Comparison of ENCODE assay signal across 2 cellular contexts in the genomic region with DNA sequence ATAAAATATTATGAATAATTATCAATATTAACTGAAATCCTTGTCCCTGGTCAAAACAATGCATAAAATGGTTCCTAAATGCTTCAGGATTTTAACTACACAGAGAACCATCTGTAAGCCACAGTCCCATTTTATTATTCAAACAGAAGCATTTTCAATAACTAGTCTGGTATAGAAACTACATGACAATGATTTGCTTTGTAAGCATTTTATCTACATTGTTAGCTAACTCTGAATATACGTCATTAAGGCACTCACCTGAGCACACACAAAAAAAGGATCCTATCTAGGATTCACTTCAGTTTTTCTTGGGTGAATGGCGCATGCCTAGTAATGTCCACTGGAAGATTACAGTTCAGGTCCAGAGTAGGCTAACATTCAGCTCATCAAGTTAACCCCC.
TF ChIP-seq lines count a peak whose summit lies in the region.

No MANE protein-coding gene starts in this region.

TF ChIP-seq in HepG2, 621 proteins besides CTCF, POLR2A, EP300 and RAD21:
- TF ChIP-seq MAFF (IDR thresholded peaks at IDR 0.05; ENCODE audit: low read depth, low read length) (peak; percentile 78), MAFK (conservative IDR thresholded peaks at IDR 0.05 in 1 of 2, IDR thresholded peaks at IDR 0.05 in 1 of 2; ENCODE audit: low read length in 2 of 2) (peak; percentile 50 to 80; a peak in 3 of 4 replicates)
- TF ChIP-seq, protein P1, sequence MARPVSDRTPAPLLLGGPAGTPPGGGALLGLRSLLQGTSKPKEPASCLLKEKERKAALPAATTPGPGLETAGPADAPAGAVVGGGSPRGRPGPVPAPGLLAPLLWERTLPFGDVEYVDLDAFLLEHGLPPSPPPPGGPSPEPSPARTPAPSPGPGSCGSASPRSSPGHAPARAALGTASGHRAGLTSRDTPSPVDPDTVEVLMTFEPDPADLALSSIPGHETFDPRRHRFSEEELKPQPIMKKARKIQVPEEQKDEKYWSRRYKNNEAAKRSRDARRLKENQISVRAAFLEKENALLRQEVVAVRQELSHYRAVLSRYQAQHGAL (CRISPR knock-in tag; IDR thresholded peaks at IDR 0.05; ENCODE audit: not compliant biosample characterization), result no peak

TF ChIP-seq in H1, 55 proteins besides CTCF, POLR2A, EP300 and RAD21:
- TF ChIP-seq TAF7 (optimal IDR thresholded peaks at IDR 0.05; ENCODE audit: borderline replicate concordance, low read depth, low read length), result no peak
- peak; percentile 3; the same call in 1 of the 2 replicates for TF ChIP-seq MAFK (IDR thresholded peaks at IDR 0.05; ENCODE audit: low read depth, low read length)
TF ChIP-seq in H1: peak in this region for 1.
